In the genomic region with DNA sequence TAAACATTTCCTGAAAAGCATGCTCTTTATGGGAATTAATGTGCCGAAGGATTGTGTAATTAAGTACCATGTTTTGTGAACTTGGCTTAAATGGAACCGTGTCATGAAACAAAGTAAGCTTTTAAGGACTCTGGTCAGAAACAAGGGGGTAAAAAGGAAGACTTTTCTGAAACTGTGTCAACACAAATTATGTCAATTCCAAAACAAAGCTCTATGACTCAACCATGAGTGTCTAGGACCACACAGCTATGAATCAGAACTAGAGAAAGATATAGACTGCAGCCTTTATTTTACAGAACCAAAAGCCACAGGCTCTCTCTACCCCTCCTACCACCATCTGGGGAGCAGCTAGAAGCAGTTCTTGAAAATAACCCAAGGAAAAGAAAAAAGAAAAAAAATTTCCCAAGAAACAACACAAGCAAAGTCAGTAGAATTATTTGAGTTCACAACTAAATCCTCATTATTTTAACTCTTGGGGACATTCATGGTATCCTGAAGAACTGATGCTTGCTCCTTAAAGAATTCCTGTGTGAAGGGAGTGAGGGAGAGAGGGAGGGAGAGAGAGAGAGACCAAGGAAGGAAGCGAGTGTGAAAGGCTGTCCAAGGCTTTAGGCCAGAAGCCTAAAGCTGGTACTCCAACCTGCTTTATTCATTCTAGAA, we compare ENCODE assay signal across 8 cellular contexts.
A peak's percentile ranks its signal among the peaks of the same experiment; 100 is the strongest.
DNase-seq lines count a peak whose midpoint lies in the region; ATAC-seq and TF ChIP-seq lines count a peak whose summit lies in the region.

No MANE protein-coding gene starts in this region.

- 53 to 54% methylated on average over 3 of the region's 3 CpGs for WGBS in heart right ventricle, 2 donors
- WGBS in smooth muscle cell (ENCODE audit: low lambda C conversion rate): 10% methylated on average over 3 of the region's 3 CpGs

- H3K4me3 ChIP-seq in DND-41 (ENCODE audit: low read depth in 1 of 2, low read length in 2 of 2) (no peak overlapping the region), heart right ventricle (no peak overlapping the region), smooth muscle cell (peak overlapping the region; percentile 23)

- H3K27ac ChIP-seq in DND-41 (ENCODE audit: low read length) (no peak overlapping the region), heart right ventricle (peak overlapping the region; percentile 19 to 89 (median 67)), smooth muscle cell (ENCODE audit: low read depth) (peak overlapping the region; percentile 100)

- H3K9me3 ChIP-seq in DND-41 (ENCODE audit: insufficient read depth, low read length, severe bottlenecking) (no peaks in the 10 kb centered on the region), heart right ventricle (no peaks in the 10 kb centered on the region), smooth muscle cell (replicated peaks; ENCODE audit: low read depth) (no peaks in the 10 kb centered on the region)

- H3K9me3 Mint-ChIP-seq in activated naive CD4-positive, alpha-beta T cell treated with anti-CD3 and anti-CD28 coated beads, Interleukin-2, amount 50 U/mL, for 72 hours: no peaks in the 10 kb centered on the region

- H2AFZ ChIP-seq in DND-41 (ENCODE audit: low read depth, low read length) (no peak overlapping the region), smooth muscle cell (ENCODE audit: low read depth) (no peak overlapping the region)

- intact Hi-C loops in heart right ventricle (cut with DNase I): loop anchor here (5.0 to 10.0 kb wide), 9 partner anchors 38 to 350 kb away; a partner anchor contains a TSS

- peaks cover 6 to 17% of the 10 kb centered on the region in 2 donors for H3K36me3 Mint-ChIP-seq in activated naive CD4-positive, alpha-beta T cell treated with anti-CD3 and anti-CD28 coated beads, Interleukin-2, amount 50 U/mL, for 72 hours

- H4K20me1 ChIP-seq in DND-41 (ENCODE audit: insufficient read depth, low read length) (peaks cover 12% of the 10 kb centered on the region), smooth muscle cell (ENCODE audit: low read depth) (peaks cover 8% of the 10 kb centered on the region)

- H3K4me1 ChIP-seq in DND-41 (ENCODE audit: insufficient read depth, low read length) (no peaks in the 10 kb centered on the region), heart right ventricle (peaks cover 10 to 56% (median 51%) of the 10 kb centered on the region in 9 donors), smooth muscle cell (ENCODE audit: low read depth) (peaks cover 16% of the 10 kb centered on the region)

- H3K27me3 ChIP-seq in DND-41 (ENCODE audit: insufficient read depth, low read length, poor library complexity) (no peaks in the 10 kb centered on the region), heart right ventricle (no peaks in the 10 kb centered on the region), smooth muscle cell (ENCODE audit: low read depth) (no peaks in the 10 kb centered on the region)

- TF ChIP-seq CTCF in DND-41 (IDR thresholded peaks at IDR 0.05; ENCODE audit: borderline replicate concordance, extremely low read depth, low read length, poor library complexity, severe bottlenecking): no peak
- TF ChIP-seq CTCF in heart right ventricle (IDR thresholded peaks at IDR 0.05): no peak
- no peak for TF ChIP-seq CTCF in smooth muscle cell (IDR thresholded peaks at IDR 0.05; ENCODE audit: borderline replicate concordance, insufficient read depth, poor library complexity, severe bottlenecking)

- peak overlapping the region; percentile 95 to 99 for H3K27ac Mint-ChIP-seq in activated naive CD4-positive, alpha-beta T cell treated with anti-CD3 and anti-CD28 coated beads, Interleukin-2, amount 50 U/mL, for 72 hours

- H3K36me3 ChIP-seq in DND-41 (ENCODE audit: insufficient read depth, low read length): peaks cover 69% of the 10 kb centered on the region
- H3K36me3 ChIP-seq in heart right ventricle: peaks cover 0 to 68% (median 9%) of the 10 kb centered on the region in 9 donors
- H3K36me3 ChIP-seq in smooth muscle cell (ENCODE audit: low read depth): no peaks in the 10 kb centered on the region

- DNase-seq in DND-41: no peak
- peak; percentile 11 for DNase-seq in KBM-7
- peak in 1 of 2 donors; percentile 39 for DNase-seq in activated naive CD4-positive, alpha-beta T cell treated with anti-CD3 and anti-CD28 coated beads, Interleukin-2, amount 50 U/mL, for 72 hours (ENCODE audit: low spot score in 2 of 2)
- no peak for DNase-seq in heart right ventricle
- no peak for DNase-seq in smooth muscle cell (lab: John Stamatoyannopoulos, UW; ENCODE audit: unreplicated experiment)
- no peak for DNase-seq in inferior parietal cortex (ENCODE audit: extremely low spot score)
- DNase-seq in NCI-H345 treated with DMSO at 0.1 percent for 48 hours (lab: John Stamatoyannopoulos, UW; ENCODE audit: unreplicated experiment): no peak

- H3F3A ChIP-seq in smooth muscle cell (ENCODE audit: low read depth): peaks cover 28% of the 10 kb centered on the region

- in situ Hi-C loops in KBM-7 (cut with MboI; ENCODE audit: low pct_unique_long_range_greater_than_20kb, low sequenced_read_pairs): no loop called here

- H3K4me2 ChIP-seq in DND-41 (ENCODE audit: insufficient read depth, low read length) (no peak overlapping the region), smooth muscle cell (peak overlapping the region; percentile 81)

- H3K9ac ChIP-seq in DND-41 (ENCODE audit: low read depth, low read length): no peak overlapping the region
- peak overlapping the region; percentile 96 for H3K9ac ChIP-seq in smooth muscle cell (ENCODE audit: low read depth)

- H3K79me2 ChIP-seq in DND-41 (ENCODE audit: insufficient read depth, low read length): peaks cover 16% of the 10 kb centered on the region
- H3K79me2 ChIP-seq in smooth muscle cell (ENCODE audit: low read depth): peaks cover 38% of the 10 kb centered on the region

- ATAC-seq in DND-41 (ENCODE audit: insufficient read depth, low read depth) (peak; percentile 48; the same call in 1 of the 3 replicates), GM21619 (IDR thresholded peaks at IDR 0.05; ENCODE audit: unreplicated experiment) (peak; percentile 81), heart right ventricle (peak; percentile 27 to 83 (median 44))
- ATAC-seq in activated naive CD4-positive, alpha-beta T cell treated with anti-CD3 and anti-CD28 coated beads, Interleukin-2, amount 50 U/mL, for 72 hours: peak; percentile 98 to 99

Comparison
In these comparisons a context has a peak if more than half of its experiments do, and no peak if none do; other contexts are left out.
1. ATAC-seq: peak in every context shown above with its lines; median percentile 98 in activated naive CD4-positive, alpha-beta T cell treated with anti-CD3 and anti-CD28 coated beads, Interleukin-2, amount 50 U/mL, for 72 hours; 81 in GM21619; 48 in DND-41; 44 in heart right ventricle.